8 cellular contexts compared by ENCODE assay signal in genomic region chr14:76955575-76956252, GRCh38.
A peak's percentile ranks its signal among the peaks of the same experiment; 100 is the strongest.
DNase-seq lines count a peak whose midpoint lies in the region; ATAC-seq and TF ChIP-seq lines count a peak whose summit lies in the region.

No MANE protein-coding gene starts in this region.

- ATAC-seq in GM19452 (IDR thresholded peaks at IDR 0.05; ENCODE audit: unreplicated experiment) (peak; percentile 37), mucosa of descending colon (peak; percentile 5)

- peak overlapping the region; percentile 56 for H2AFZ ChIP-seq in Loucy (ENCODE audit: low read length)

- peak overlapping the region; percentile 75 for H3K4me3 ChIP-seq in Loucy (ENCODE audit: low read length, poor library complexity, severe bottlenecking)
- H3K4me3 ChIP-seq in dorsolateral prefrontal cortex: peak overlapping the region; percentile 27 to 70 (median 52)
- no peak overlapping the region for H3K4me3 ChIP-seq in mucosa of descending colon

- H3K4me1 ChIP-seq in Loucy (ENCODE audit: insufficient read depth, low read length, poor library complexity, severe bottlenecking) (peaks cover 35% of the 10 kb centered on the region), mucosa of descending colon (ENCODE audit: low read depth) (peaks cover 39% of the 10 kb centered on the region)

- TF ChIP-seq CTCF in Loucy (conservative IDR thresholded peaks at IDR 0.05; ENCODE audit: low read length): no peak
- TF ChIP-seq CTCF in dorsolateral prefrontal cortex (IDR thresholded peaks at IDR 0.05 in 54 of 56, conservative IDR thresholded peaks at IDR 0.05 in 2 of 56; ENCODE audit: low read depth in 1 of 56, partially characterized antibody in 56 of 56): peak in 2 of 56 donors; percentile 4 to 5
- TF ChIP-seq CTCF in mucosa of descending colon (IDR thresholded peaks at IDR 0.05): no peak

- H3K27me3 ChIP-seq in Loucy (ENCODE audit: insufficient read depth, low read length, poor library complexity, severe bottlenecking) (no peaks in the 10 kb centered on the region), dorsolateral prefrontal cortex (no peaks in the 10 kb centered on the region)

- no peaks in the 10 kb centered on the region for H3K36me3 Mint-ChIP-seq in stimulated activated naive CD8-positive, alpha-beta T cell treated with anti-CD3 and anti-CD28 coated beads, Interleukin-15, Interleukin-2, amounts not matched to agents 100 ng/mL and 50 ng/mL, for 24 hours (ENCODE audit: low read depth)

- H3K27me3 Mint-ChIP-seq in stimulated activated naive CD8-positive, alpha-beta T cell treated with anti-CD3 and anti-CD28 coated beads, Interleukin-15, Interleukin-2, amounts not matched to agents 100 ng/mL and 50 ng/mL, for 24 hours: no peaks in the 10 kb centered on the region

- peak overlapping the region; percentile 84 for H3K4me3 Mint-ChIP-seq in stimulated activated naive CD8-positive, alpha-beta T cell treated with anti-CD3 and anti-CD28 coated beads, Interleukin-15, Interleukin-2, amounts not matched to agents 100 ng/mL and 50 ng/mL, for 24 hours

- H4K20me1 ChIP-seq in Loucy (ENCODE audit: insufficient read depth, low read length, poor library complexity, severe bottlenecking): no peaks in the 10 kb centered on the region

- DNase-seq in CD1c-positive myeloid dendritic cell (ENCODE audit: extremely low spot score) (peak; percentile 89), dorsolateral prefrontal cortex (peak in 2 of 10 donors; percentile 22 to 38), mucosa of descending colon (peak in 1 of 3 donors; percentile 50), NCI-H524 treated with DMSO at 0.1 percent for 48 hours (lab: John Stamatoyannopoulos, UW) (no peak)
- DNase-seq in activated CD4-positive, CD25-positive, alpha-beta regulatory T cell treated with anti-CD3 and anti-CD28 coated beads, Interleukin-2, amount 50 U/mL, for 16 hours (ENCODE audit: low read depth, low spot score): peak; percentile 40

- H3K27ac Mint-ChIP-seq in stimulated activated naive CD8-positive, alpha-beta T cell treated with anti-CD3 and anti-CD28 coated beads, Interleukin-15, Interleukin-2, amounts not matched to agents 100 ng/mL and 50 ng/mL, for 24 hours: peak overlapping the region; percentile 98

- intact Hi-C loops in dorsolateral prefrontal cortex (cut with DNase I) (loop anchor here (1.0 to 5.0 kb wide), 5 partner anchors 8 to 87 kb away; partner anchors contain the start of gene IRF2BPL (in 1 of the 2)), mucosa of descending colon (cut with DNase I, micrococcal nuclease) (loop anchor here in 1 of 2 donors (10.0 kb wide), 1 partner anchor 59 kb away; no protein-coding TSS in a partner anchor)

- H3K9me3 ChIP-seq in Loucy (ENCODE audit: insufficient read depth, low read depth, low read length) (no peaks in the 10 kb centered on the region), mucosa of descending colon (no peaks in the 10 kb centered on the region)

- H3K36me3 ChIP-seq in Loucy (ENCODE audit: insufficient read depth, low read length) (no peaks in the 10 kb centered on the region), mucosa of descending colon (ENCODE audit: low read depth) (no peaks in the 10 kb centered on the region)

- no peaks in the 10 kb centered on the region for H3K9me2 ChIP-seq in Loucy (replicated peaks; ENCODE audit: low read depth, low read length)

- H3K4me1 Mint-ChIP-seq in stimulated activated naive CD8-positive, alpha-beta T cell treated with anti-CD3 and anti-CD28 coated beads, Interleukin-15, Interleukin-2, amounts not matched to agents 100 ng/mL and 50 ng/mL, for 24 hours (ENCODE audit: low read depth): peaks cover 82% of the 10 kb centered on the region

- no peaks in the 10 kb centered on the region for H3K9me3 Mint-ChIP-seq in stimulated activated naive CD8-positive, alpha-beta T cell treated with anti-CD3 and anti-CD28 coated beads, Interleukin-15, Interleukin-2, amounts not matched to agents 100 ng/mL and 50 ng/mL, for 24 hours

- H3K79me2 ChIP-seq in Loucy (ENCODE audit: insufficient read depth, low read length): no peaks in the 10 kb centered on the region

- H3K4me2 ChIP-seq in Loucy (ENCODE audit: low read depth, low read length, poor library complexity, severe bottlenecking): peak overlapping the region; percentile 79

- H3F3A ChIP-seq in Loucy (ENCODE audit: low read depth): peaks cover 2% of the 10 kb centered on the region; the same call in 1 of the 2 replicates

- H3K27ac ChIP-seq in dorsolateral prefrontal cortex: peak overlapping the region; percentile 78 to 99 (median 97)

- peak overlapping the region; percentile 74 for H3K9ac ChIP-seq in Loucy (ENCODE audit: low read depth, low read length, poor library complexity, severe bottlenecking)
